ENCODE assay signal across 12 cellular contexts in the genomic region with DNA sequence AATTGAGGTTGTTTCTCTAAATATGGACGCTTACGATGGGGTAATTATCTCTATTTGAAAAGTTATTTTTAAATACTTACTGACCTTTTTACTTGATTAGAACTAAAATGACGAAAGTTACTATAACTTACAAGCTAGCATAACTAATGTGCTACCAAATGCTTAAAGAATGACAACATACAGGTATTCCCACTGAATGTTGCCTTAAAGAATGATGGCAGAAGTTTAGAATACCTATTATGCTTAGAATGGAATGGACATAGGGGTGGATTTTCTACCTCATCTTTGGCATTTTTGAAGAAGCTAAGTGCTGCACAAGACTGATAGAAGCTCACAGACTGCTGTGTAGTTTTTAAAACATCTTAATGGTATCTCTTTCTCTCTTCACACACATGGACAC.
"Had no signal": no experiment of that assay in that cellular context is flagged by ENCODE, and none has a peak within 500 bp of the region (broad histone marks: within the 10 kb centered on the region; RNA-seq: fewer than 3 reads in every experiment).

No MANE protein-coding gene starts in this region.

- H3K9ac ChIP-seq: KMS-11 had no signal

- H3K4me3 ChIP-seq: K562, PC-9, Peyer's patch had no signal

- ATAC-seq: SK-N-SH treated with all-trans-retinoic acid at 6 μM for 48 hours had no signal

- H3K9me3 ChIP-seq: Peyer's patch had no signal

- H2AFZ ChIP-seq: PC-9 had no signal

- H3K27me3 ChIP-seq: Peyer's patch had no signal

- H3K27ac ChIP-seq: HL-60, KMS-11, PC-9, Peyer's patch had no signal

- FAIRE-seq: K562 had no signal

- DNase-seq: Kasumi-1, NCI-H1436, NCI-H2081 treated with DMSO at 0.1 percent for 48 hours, NCI-H226, NCI-H446, NCI-H524 treated with DMSO at 0.1 percent for 48 hours had no signal

- H3K4me1 ChIP-seq: Peyer's patch had no signal

- H3K36me3 ChIP-seq: Peyer's patch had no signal

- H3K4me2 ChIP-seq: KMS-11, PC-9 had no signal
